ENCODE assay signal across 12 cellular contexts in the genomic region with DNA sequence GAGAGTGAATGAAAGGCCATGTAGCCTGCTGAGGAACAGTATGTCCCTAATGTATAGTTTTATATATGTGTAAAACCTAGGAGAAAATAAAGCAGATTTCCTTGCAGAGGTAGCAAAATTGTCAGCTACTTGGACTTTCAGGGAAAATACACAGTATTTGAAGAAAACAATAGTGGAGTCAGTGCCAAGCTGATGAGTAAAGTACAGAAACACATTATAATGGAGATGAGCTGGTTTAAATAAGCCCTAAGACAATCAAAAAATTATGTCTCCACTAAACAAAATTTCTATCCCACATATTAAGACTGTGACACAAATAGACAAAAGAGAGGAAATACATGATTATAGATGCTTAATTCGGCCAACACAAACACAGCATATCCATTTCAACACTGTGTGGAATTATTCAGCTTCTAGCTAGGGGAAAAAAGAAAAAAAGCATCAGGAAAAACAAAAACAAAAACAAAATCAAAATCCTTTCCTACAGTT.
DNase-seq lines count a peak whose midpoint lies in the region; ATAC-seq and TF ChIP-seq lines count a peak whose summit lies in the region.
"Had no signal": no experiment of that assay in that cellular context is flagged by ENCODE, and none has a peak within 500 bp of the region (broad histone marks: within the 10 kb centered on the region; RNA-seq: fewer than 3 reads in every experiment).

No MANE protein-coding gene starts in this region.

- H3K4me3 ChIP-seq in GM12865 (ENCODE audit: low read depth, low read length) (peak overlapping the region; percentile 5; the same call in 1 of the 2 replicates), Loucy (ENCODE audit: low read length, poor library complexity, severe bottlenecking) (no peak overlapping the region), coronary artery (no peak overlapping the region), gastrocnemius medialis (peak overlapping the region in 1 of 4 donors; percentile 2)
- H3K4me3 ChIP-seq: pancreas had no signal

- DNase-seq in GM12865 (ENCODE audit: low read depth) (no peak), coronary artery (ENCODE audit: low spot score) (no peak), gastrocnemius medialis (no peak), AG08395 (ENCODE audit: low spot score) (no peak), cortex of kidney (lab: John Stamatoyannopoulos, UW) (no peak), COR-L47 (lab: John Stamatoyannopoulos, UW) (no peak), D341Med (ENCODE audit: low spot score) (no peak)
- DNase-seq: effector CD4-positive, alpha-beta T cell; NCI-H226; pancreas; SW 1271 had no signal

- no peak overlapping the region for H2AFZ ChIP-seq in Loucy (ENCODE audit: low read length)

- H3K9me2 ChIP-seq in Loucy (replicated peaks; ENCODE audit: low read depth, low read length), result no peaks in the 10 kb centered on the region

- H4K20me1 ChIP-seq in Loucy (ENCODE audit: insufficient read depth, low read length, poor library complexity, severe bottlenecking), result no peaks in the 10 kb centered on the region

- intact Hi-C loops in gastrocnemius medialis (cut with DNase I; ENCODE audit: low total_unique reads), result no loop called here

- ATAC-seq in gastrocnemius medialis, result no peak

- H3K4me2 ChIP-seq in Loucy (ENCODE audit: low read depth, low read length, poor library complexity, severe bottlenecking), result peak overlapping the region; percentile 16

- H3K9me3 ChIP-seq in Loucy (ENCODE audit: insufficient read depth, low read depth, low read length) (no peaks in the 10 kb centered on the region), gastrocnemius medialis (no peaks in the 10 kb centered on the region)
- H3K9me3 ChIP-seq: pancreas had no signal

- H3K36me3 ChIP-seq in Loucy (ENCODE audit: insufficient read depth, low read length), result no peaks in the 10 kb centered on the region
- H3K36me3 ChIP-seq in gastrocnemius medialis, result no peaks in the 10 kb centered on the region
- H3K36me3 ChIP-seq: pancreas had no signal

- in situ Hi-C loops in gastrocnemius medialis (cut with MboI; ENCODE audit: low sequenced_read_pairs in 4 of 4), result no loop called here

- no peaks in the 10 kb centered on the region for H3K27me3 ChIP-seq in Loucy (ENCODE audit: insufficient read depth, low read length, poor library complexity, severe bottlenecking)
- H3K27me3 ChIP-seq in gastrocnemius medialis, result no peaks in the 10 kb centered on the region
- H3K27me3 ChIP-seq: pancreas had no signal

- H3K79me2 ChIP-seq in Loucy (ENCODE audit: insufficient read depth, low read length), result no peaks in the 10 kb centered on the region

- H3K4me1 ChIP-seq in Loucy (ENCODE audit: insufficient read depth, low read length, poor library complexity, severe bottlenecking) (no peaks in the 10 kb centered on the region), gastrocnemius medialis (peaks cover 0 to 7% of the 10 kb centered on the region in 2 donors)

- H3K27ac ChIP-seq in coronary artery (peak overlapping the region; percentile 15 to 73), gastrocnemius medialis (peak overlapping the region in 3 of 4 donors; percentile 29 to 38 (median 37))

- no peaks in the 10 kb centered on the region for H3F3A ChIP-seq in Loucy (ENCODE audit: low read depth)

- no peak for TF ChIP-seq CTCF in GM12865 (IDR thresholded peaks at IDR 0.05; ENCODE audit: insufficient read depth, low read depth, low read length, missing control alignments)
- no peak for TF ChIP-seq CTCF in Loucy (conservative IDR thresholded peaks at IDR 0.05; ENCODE audit: low read length)
- no peak for TF ChIP-seq CTCF in coronary artery (IDR thresholded peaks at IDR 0.05)
- no peak for TF ChIP-seq CTCF in gastrocnemius medialis (IDR thresholded peaks at IDR 0.05 in 4 of 5, conservative IDR thresholded peaks at IDR 0.05 in 1 of 5)

- no peak for TF ChIP-seq POLR2A in gastrocnemius medialis (IDR thresholded peaks at IDR 0.05)

- H3K9ac ChIP-seq in Loucy (ENCODE audit: low read depth, low read length, poor library complexity, severe bottlenecking), result no peak overlapping the region
